13 cellular contexts compared by ENCODE assay signal in the genomic region with DNA sequence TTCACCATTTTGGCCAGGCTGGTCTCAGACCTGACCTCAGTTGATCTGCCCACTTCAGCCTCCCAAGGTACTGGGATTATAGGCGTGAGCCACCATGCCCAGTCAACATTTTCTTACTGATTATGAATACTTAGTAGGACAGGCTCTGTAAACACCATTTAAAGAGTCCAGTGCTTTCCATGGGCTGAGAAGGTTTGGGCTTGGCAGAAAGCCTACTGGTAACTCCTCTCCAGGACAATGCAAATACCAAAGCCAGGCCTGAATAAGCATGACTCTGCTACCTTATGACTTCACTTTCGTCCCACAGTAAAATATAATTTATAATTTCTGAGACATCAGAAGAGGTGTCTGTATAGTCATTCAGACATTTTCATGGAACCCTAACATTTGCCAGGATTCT.
A peak's percentile ranks its signal among the peaks of the same experiment; 100 is the strongest.
DNase-seq lines count a peak whose midpoint lies in the region; ATAC-seq, FAIRE-seq and TF ChIP-seq lines count a peak whose summit lies in the region.
"Had no signal": no experiment of that assay in that cellular context is flagged by ENCODE, and none has a peak within 500 bp of the region (broad histone marks: within the 10 kb centered on the region; RNA-seq: fewer than 3 reads in every experiment).

No MANE protein-coding gene starts in this region.

- H3K36me3 Mint-ChIP-seq in activated naive CD8-positive, alpha-beta T cell treated with anti-CD3 and anti-CD28 coated beads, Interleukin-2, amount 10 ng/mL, durations not matched to agents 7 days and 5 days = no peaks in the 10 kb centered on the region
- no peaks in the 10 kb centered on the region for H3K36me3 Mint-ChIP-seq in activated naive CD8-positive, alpha-beta T cell treated with anti-CD3 and anti-CD28 coated beads, Interleukin-2, amount 50 U/mL, for 24 hours (ENCODE audit: low read depth)
- H3K36me3 Mint-ChIP-seq: CD8-positive, alpha-beta memory T cell had no signal

- TF ChIP-seq RAD21 in HepG2 (CRISPR knock-in tag; IDR thresholded peaks at IDR 0.05) = no peak

- peaks cover 4% of the 10 kb centered on the region for H3K27me3 Mint-ChIP-seq in activated naive CD8-positive, alpha-beta T cell treated with anti-CD3 and anti-CD28 coated beads, Interleukin-2, amount 10 ng/mL, durations not matched to agents 7 days and 5 days
- H3K27me3 Mint-ChIP-seq in activated naive CD8-positive, alpha-beta T cell treated with anti-CD3 and anti-CD28 coated beads, Interleukin-2, amount 50 U/mL, for 24 hours = no peaks in the 10 kb centered on the region

- no peak for TF ChIP-seq EP300 in HepG2 (IDR thresholded peaks at IDR 0.05; ENCODE audit: low read depth in 2 of 2, low read length in 2 of 2)
- no peak for TF ChIP-seq EP300 in HepG2 (CRISPR knock-in tag; IDR thresholded peaks at IDR 0.05; ENCODE audit: borderline replicate concordance)

- H3K9me3 ChIP-seq in HepG2 (ENCODE audit: low read length) (no peaks in the 10 kb centered on the region), ascending aorta (no peaks in the 10 kb centered on the region)
- H3K9me3 ChIP-seq: SK-N-SH had no signal

- intact Hi-C loops in HepG2 (cut with micrococcal nuclease; ENCODE audit: unreplicated experiment) = loop anchor here (1.0 to 10.0 kb wide), 5 partner anchors 257 to 1338 kb away; no protein-coding TSS in a partner anchor
- intact Hi-C loops in ascending aorta (cut with DNase I) = no loop called here

- TF ChIP-seq POLR2A in HepG2 (IDR thresholded peaks at IDR 0.05; ENCODE audit: insufficient read depth in 1 of 2, low read depth in 2 of 2, low read length in 2 of 2) = no peak

- H4K20me1 ChIP-seq in HepG2 (ENCODE audit: insufficient read depth, low read length) = no peaks in the 10 kb centered on the region

- H3K9me3 Mint-ChIP-seq in activated naive CD8-positive, alpha-beta T cell treated with anti-CD3 and anti-CD28 coated beads, Interleukin-2, amount 10 ng/mL, durations not matched to agents 7 days and 5 days = no peaks in the 10 kb centered on the region
- H3K9me3 Mint-ChIP-seq in activated naive CD8-positive, alpha-beta T cell treated with anti-CD3 and anti-CD28 coated beads, Interleukin-2, amount 50 U/mL, for 24 hours = no peaks in the 10 kb centered on the region
- H3K9me3 Mint-ChIP-seq: CD8-positive, alpha-beta memory T cell had no signal

- H3K27me3 ChIP-seq in HepG2 (ENCODE audit: control insufficient read depth in 1 of 2, insufficient read depth in 2 of 2, low read length in 2 of 2) = no peaks in the 10 kb centered on the region
- H3K27me3 ChIP-seq in ascending aorta = no peaks in the 10 kb centered on the region

- peaks cover 31% of the 10 kb centered on the region for H3K4me1 ChIP-seq in HepG2 (ENCODE audit: insufficient read depth, low read length)
- no peaks in the 10 kb centered on the region for H3K4me1 ChIP-seq in ascending aorta

- no peak for DNase-seq in activated naive CD8-positive, alpha-beta T cell treated with anti-CD3 and anti-CD28 coated beads, Interleukin-2, amount 10 ng/mL, durations not matched to agents 7 days and 5 days
- no peak for DNase-seq in activated naive CD8-positive, alpha-beta T cell treated with anti-CD3 and anti-CD28 coated beads, Interleukin-2, amount 50 U/mL, for 24 hours
- peak; percentile 18 for DNase-seq in HepG2 (ENCODE audit: low spot score)
- no peak for DNase-seq in ascending aorta (ENCODE audit: low spot score in 2 of 2)
- DNase-seq in activated CD4-positive, CD25-positive, alpha-beta regulatory T cell (lab: John Stamatoyannopoulos, UW) = no peak

- 40% methylated on average over 2 of the region's 2 CpGs for WGBS in HepG2 (ENCODE audit: low lambda C conversion rate)

- no peak overlapping the region for H3K4me2 ChIP-seq in HepG2 (ENCODE audit: low read depth, low read length)
- H3K4me2 ChIP-seq: SK-N-SH had no signal

- no peak for ATAC-seq in activated naive CD8-positive, alpha-beta T cell treated with anti-CD3 and anti-CD28 coated beads, Interleukin-2, amount 10 ng/mL, durations not matched to agents 7 days and 5 days (ENCODE audit: low read depth)
- no peak for ATAC-seq in activated naive CD8-positive, alpha-beta T cell treated with anti-CD3 and anti-CD28 coated beads, Interleukin-2, amount 50 U/mL, for 24 hours
- ATAC-seq in esophagus mucosa (peak; percentile 46), HepG2 (peak; percentile 40), GM21423 (IDR thresholded peaks at IDR 0.05; ENCODE audit: unreplicated experiment) (no peak)

- CTCF ChIA-PET in HepG2 (lab: Yijun Ruan, JAX; ENCODE audit: low intra/inter-chr PET ratio, low total read pairs) = interaction anchor here (1.3 to 1.9 kb wide), 3 partner anchors 13 to 523 kb away, joined by 5 to 11 read pairs (median 6); no protein-coding TSS in a partner anchor

- no peak overlapping the region for H3K4me3 ChIP-seq in HepG2 (replicated peaks in 1 of 3; ENCODE audit: insufficient read depth in 1 of 3, low read depth in 2 of 3, low read length in 3 of 3)
- H3K4me3 ChIP-seq in ascending aorta = no peak overlapping the region

- no peaks in the 10 kb centered on the region for H3K4me1 Mint-ChIP-seq in activated naive CD8-positive, alpha-beta T cell treated with anti-CD3 and anti-CD28 coated beads, Interleukin-2, amount 10 ng/mL, durations not matched to agents 7 days and 5 days
- H3K4me1 Mint-ChIP-seq in activated naive CD8-positive, alpha-beta T cell treated with anti-CD3 and anti-CD28 coated beads, Interleukin-2, amount 50 U/mL, for 24 hours = no peaks in the 10 kb centered on the region
- H3K4me1 Mint-ChIP-seq: CD8-positive, alpha-beta memory T cell had no signal

- POLR2A ChIA-PET in activated naive CD8-positive, alpha-beta T cell treated with anti-CD3 and anti-CD28 coated beads, Interleukin-2, amount 10 ng/mL, durations not matched to agents 7 days and 5 days (lab: Charles Lee) = no interaction called here
- POLR2A ChIA-PET in HepG2 (lab: Yijun Ruan, JAX) = no interaction called here

- BruUV-seq in HepG2 (replicated peaks; lab: Mats Ljungman, UMichigan) = no TSS peak

- no peaks in the 10 kb centered on the region for H3K79me2 ChIP-seq in HepG2 (ENCODE audit: insufficient read depth, low read length)

- TF ChIP-seq CTCF in HepG2 (CRISPR knock-in tag; IDR thresholded peaks at IDR 0.05) (no peak), ascending aorta (IDR thresholded peaks at IDR 0.05) (no peak)

- H3K27ac ChIP-seq in HepG2 (ENCODE audit: extremely low read length, insufficient read depth, low read length) (no peak overlapping the region), ascending aorta (no peak overlapping the region)
- H3K27ac ChIP-seq: C4-2B, HL-60, RWPE1 had no signal

- H3K27ac Mint-ChIP-seq in activated naive CD8-positive, alpha-beta T cell treated with anti-CD3 and anti-CD28 coated beads, Interleukin-2, amount 10 ng/mL, durations not matched to agents 7 days and 5 days = peak overlapping the region; percentile 21
- no peak overlapping the region for H3K27ac Mint-ChIP-seq in activated naive CD8-positive, alpha-beta T cell treated with anti-CD3 and anti-CD28 coated beads, Interleukin-2, amount 50 U/mL, for 24 hours
- H3K27ac Mint-ChIP-seq: CD8-positive, alpha-beta memory T cell had no signal

- no peaks in the 10 kb centered on the region for H3K36me3 ChIP-seq in HepG2 (replicated peaks in 1 of 2; ENCODE audit: control insufficient read depth in 1 of 2, insufficient read depth in 2 of 2, low read length in 2 of 2)
- no peaks in the 10 kb centered on the region for H3K36me3 ChIP-seq in ascending aorta

- H3K9ac ChIP-seq in HepG2 (ENCODE audit: insufficient read depth, low read depth, low read length) = no peak overlapping the region
- H3K9ac ChIP-seq: SK-N-SH had no signal

- no peak overlapping the region for H2AFZ ChIP-seq in HepG2 (ENCODE audit: low read length)

- no peak overlapping the region for H3K4me3 Mint-ChIP-seq in activated naive CD8-positive, alpha-beta T cell treated with anti-CD3 and anti-CD28 coated beads, Interleukin-2, amount 10 ng/mL, durations not matched to agents 7 days and 5 days
- no peak overlapping the region for H3K4me3 Mint-ChIP-seq in activated naive CD8-positive, alpha-beta T cell treated with anti-CD3 and anti-CD28 coated beads, Interleukin-2, amount 50 U/mL, for 24 hours
- H3K4me3 Mint-ChIP-seq: CD8-positive, alpha-beta memory T cell had no signal

- no peak for FAIRE-seq in HepG2 (lab: Jason Lieb, UNC)
- FAIRE-seq: GM12891 had no signal

- in situ Hi-C loops in HepG2 (cut with HindIII; ENCODE audit: extremely low pct_ligation_motif_present, low pct_unique_long_range_greater_than_20kb) = no loop called here

TF ChIP-seq in HepG2, 621 proteins besides CTCF, POLR2A, EP300 and RAD21:
- TF ChIP-seq, protein P1, sequence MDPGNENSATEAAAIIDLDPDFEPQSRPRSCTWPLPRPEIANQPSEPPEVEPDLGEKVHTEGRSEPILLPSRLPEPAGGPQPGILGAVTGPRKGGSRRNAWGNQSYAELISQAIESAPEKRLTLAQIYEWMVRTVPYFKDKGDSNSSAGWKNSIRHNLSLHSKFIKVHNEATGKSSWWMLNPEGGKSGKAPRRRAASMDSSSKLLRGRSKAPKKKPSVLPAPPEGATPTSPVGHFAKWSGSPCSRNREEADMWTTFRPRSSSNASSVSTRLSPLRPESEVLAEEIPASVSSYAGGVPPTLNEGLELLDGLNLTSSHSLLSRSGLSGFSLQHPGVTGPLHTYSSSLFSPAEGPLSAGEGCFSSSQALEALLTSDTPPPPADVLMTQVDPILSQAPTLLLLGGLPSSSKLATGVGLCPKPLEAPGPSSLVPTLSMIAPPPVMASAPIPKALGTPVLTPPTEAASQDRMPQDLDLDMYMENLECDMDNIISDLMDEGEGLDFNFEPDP (CRISPR knock-in tag; conservative IDR thresholded peaks at IDR 0.05) = 0 out of 2 replicates have a peak, but pooled peaks have one; percentile 74
- TF ChIP-seq ZNF556 (CRISPR knock-in tag; IDR thresholded peaks at IDR 0.05; ENCODE audit: borderline replicate concordance) (no peak), CHD4 (IDR thresholded peaks at IDR 0.05; ENCODE audit: borderline replicate concordance, low read length) (0 out of 2 replicates have a peak, but pooled peaks have one; percentile 40), ZNF709 (CRISPR knock-in tag; IDR thresholded peaks at IDR 0.05) (no peak), ZMYM3 (CRISPR knock-in tag; IDR thresholded peaks at IDR 0.05) (0 out of 2 replicates have a peak, but pooled peaks have one; percentile 11), ETV6 (CRISPR knock-in tag; conservative IDR thresholded peaks at IDR 0.05) (no peak), ZSCAN12 (CRISPR knock-in tag; IDR thresholded peaks at IDR 0.05) (no peak)
- TF ChIP-seq, protein P2, sequence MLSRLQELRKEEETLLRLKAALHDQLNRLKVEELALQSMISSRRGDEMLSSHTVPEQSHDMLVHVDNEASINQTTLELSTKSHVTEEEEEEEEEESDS (CRISPR knock-in tag; IDR thresholded peaks at IDR 0.05; ENCODE audit: borderline replicate concordance) = no peak
TF ChIP-seq in HepG2: peak in this region for 3.

Comparison
In these comparisons a context has a peak if more than half of its experiments do, and no peak if none do; other contexts are left out.
1. ATAC-seq: peak in esophagus mucosa (single experiment) and HepG2 (single experiment); none in activated naive CD8-positive, alpha-beta T cell treated with anti-CD3 and anti-CD28 coated beads, Interleukin-2, amount 10 ng/mL, durations not matched to agents 7 days and 5 days (single experiment), activated naive CD8-positive, alpha-beta T cell treated with anti-CD3 and anti-CD28 coated beads, Interleukin-2, amount 50 U/mL, for 24 hours (single experiment) and GM21423 (single experiment).